21 cellular contexts compared by ENCODE assay signal in the genomic region with DNA sequence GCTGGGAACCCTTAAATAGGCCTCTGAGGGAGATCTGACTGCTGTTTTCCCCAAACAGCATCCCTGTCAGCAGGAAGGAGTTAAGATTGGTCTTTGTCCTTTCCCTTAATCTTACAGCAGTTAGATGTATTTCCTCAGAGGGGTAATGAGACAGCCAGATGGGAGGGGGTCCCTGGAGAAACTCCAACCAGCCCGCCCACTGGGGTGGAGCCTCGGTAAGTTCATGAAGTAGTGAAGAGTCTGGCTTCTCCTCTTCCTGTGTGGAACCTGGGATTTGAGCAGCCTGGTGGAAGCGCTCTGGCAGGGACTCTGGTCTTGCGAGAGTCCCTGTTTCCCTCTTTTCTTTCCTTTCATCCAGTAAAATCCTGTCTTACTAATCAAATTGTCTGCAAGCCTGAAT.
DNase-seq lines count a peak whose midpoint lies in the region; ATAC-seq and TF ChIP-seq lines count a peak whose summit lies in the region.
"Had no signal": no experiment of that assay in that cellular context is flagged by ENCODE, and none has a peak within 500 bp of the region (broad histone marks: within the 10 kb centered on the region; RNA-seq: fewer than 3 reads in every experiment).

No MANE protein-coding gene starts in this region.

- H3K4me3 Mint-ChIP-seq in endodermal cell (no peak overlapping the region), neural progenitor cell (no peak overlapping the region)
- H3K4me3 Mint-ChIP-seq: CD14-positive monocyte; CD4-positive, alpha-beta memory T cell had no signal

- 95 to 100% methylated on average over 2 to 4 of the region's 4 CpGs for whole genome bisulfite sequencing in endodermal cell (ENCODE audit: insufficient coverage in 1 of 2, insufficient read length in 1 of 2), 2 experiments

- H3K4me3 ChIP-seq in Loucy (ENCODE audit: low read length, poor library complexity, severe bottlenecking), result no peak overlapping the region
- no peak overlapping the region for H3K4me3 ChIP-seq in endodermal cell (ENCODE audit: low read length)
- no peak overlapping the region for H3K4me3 ChIP-seq in neural progenitor cell
- no peak overlapping the region for H3K4me3 ChIP-seq in right atrium auricular region
- H3K4me3 ChIP-seq: A549, BLaER1, GM23248, K562 had no signal

- no peak for TF ChIP-seq CTCF in Loucy (conservative IDR thresholded peaks at IDR 0.05; ENCODE audit: low read length)
- no peak for TF ChIP-seq CTCF in endodermal cell (conservative IDR thresholded peaks at IDR 0.05)
- TF ChIP-seq CTCF in neural progenitor cell (IDR thresholded peaks at IDR 0.05), result no peak
- TF ChIP-seq CTCF in right atrium auricular region (IDR thresholded peaks at IDR 0.05), result no peak

- H3K27me3 ChIP-seq in Loucy (ENCODE audit: insufficient read depth, low read length, poor library complexity, severe bottlenecking) (no peaks in the 10 kb centered on the region), endodermal cell (ENCODE audit: control insufficient read depth, insufficient read depth, low read length, poor library complexity, severe bottlenecking) (no peaks in the 10 kb centered on the region), neural progenitor cell (no peaks in the 10 kb centered on the region), right atrium auricular region (no peaks in the 10 kb centered on the region)
- H3K27me3 ChIP-seq: BLaER1 had no signal

- H4K20me1 ChIP-seq in Loucy (ENCODE audit: insufficient read depth, low read length, poor library complexity, severe bottlenecking) (no peaks in the 10 kb centered on the region), neural progenitor cell (ENCODE audit: low read depth) (no peaks in the 10 kb centered on the region)
- H4K20me1 ChIP-seq: BLaER1 had no signal

- H3K36me3 Mint-ChIP-seq in endodermal cell (ENCODE audit: low read depth), result no peaks in the 10 kb centered on the region
- no peaks in the 10 kb centered on the region for H3K36me3 Mint-ChIP-seq in neural progenitor cell
- H3K36me3 Mint-ChIP-seq: CD14-positive monocyte; CD4-positive, alpha-beta memory T cell had no signal

- H3K9me3 Mint-ChIP-seq in endodermal cell (no peaks in the 10 kb centered on the region), neural progenitor cell (no peaks in the 10 kb centered on the region)

- peaks cover 3% of the 10 kb centered on the region for H3K4me1 Mint-ChIP-seq in endodermal cell
- no peaks in the 10 kb centered on the region for H3K4me1 Mint-ChIP-seq in neural progenitor cell
- H3K4me1 Mint-ChIP-seq: CD14-positive monocyte; CD4-positive, alpha-beta memory T cell had no signal

- H2AFZ ChIP-seq in Loucy (ENCODE audit: low read length) (peak overlapping the region; percentile 5; the same call in 1 of the 2 replicates), neural progenitor cell (replicated peaks) (peak overlapping the region; percentile 100)
- H2AFZ ChIP-seq: GM23248 had no signal

- ATAC-seq in GM18873 (IDR thresholded peaks at IDR 0.05; ENCODE audit: low FRiP score, unreplicated experiment) (no peak), GM21381 (IDR thresholded peaks at IDR 0.05; ENCODE audit: unreplicated experiment) (no peak)
- ATAC-seq: A549, K562 had no signal

- no peak overlapping the region for H3K9ac ChIP-seq in Loucy (ENCODE audit: low read depth, low read length, poor library complexity, severe bottlenecking)
- no peak overlapping the region for H3K9ac ChIP-seq in endodermal cell (ENCODE audit: extremely low read depth, low read length, poor library complexity, severe bottlenecking)
- H3K9ac ChIP-seq in neural progenitor cell, result no peak overlapping the region
- H3K9ac ChIP-seq: BLaER1, GM23248 had no signal

- H3K4me2 ChIP-seq in Loucy (ENCODE audit: low read depth, low read length, poor library complexity, severe bottlenecking) (no peak overlapping the region), neural progenitor cell (peak overlapping the region; percentile 9)
- H3K4me2 ChIP-seq: A549, BLaER1 had no signal

- H3K27me3 Mint-ChIP-seq in endodermal cell (ENCODE audit: insufficient read depth) (no peaks in the 10 kb centered on the region), neural progenitor cell (ENCODE audit: insufficient read depth, low read depth) (no peaks in the 10 kb centered on the region)

- H3K4me1 ChIP-seq in Loucy (ENCODE audit: insufficient read depth, low read length, poor library complexity, severe bottlenecking) (no peaks in the 10 kb centered on the region), endodermal cell (ENCODE audit: control insufficient read depth, insufficient read depth, low read length) (no peaks in the 10 kb centered on the region), neural progenitor cell (no peaks in the 10 kb centered on the region), right atrium auricular region (no peaks in the 10 kb centered on the region)
- H3K4me1 ChIP-seq: A549, BLaER1 had no signal

- DNase-seq in Daoy (ENCODE audit: low read depth) (peak; percentile 4), endodermal cell (peak; percentile 75), neural progenitor cell (ENCODE audit: low spot score) (peak; percentile 33), DMS79 treated with DMSO at 0.1 percent for 48 hours (lab: John Stamatoyannopoulos, UW) (no peak), right atrium auricular region (ENCODE audit: low spot score) (no peak)
- DNase-seq: Calu3; CD4-positive, alpha-beta memory T cell; DMS 273 treated with DMSO at 0.1 percent for 48 hours; DMS53; GF-D8; GM23248; H7; IMR-90 had no signal

- H3K9me2 ChIP-seq in Loucy (replicated peaks; ENCODE audit: low read depth, low read length), result no peaks in the 10 kb centered on the region

- H3K27ac Mint-ChIP-seq in endodermal cell (no peak overlapping the region), neural progenitor cell (no peak overlapping the region)
- H3K27ac Mint-ChIP-seq: CD14-positive monocyte; CD4-positive, alpha-beta memory T cell had no signal

- H3K9me3 ChIP-seq in Loucy (ENCODE audit: insufficient read depth, low read depth, low read length), result no peaks in the 10 kb centered on the region
- H3K9me3 ChIP-seq in endodermal cell (ENCODE audit: control insufficient read depth, low read length), result no peaks in the 10 kb centered on the region
- H3K9me3 ChIP-seq in neural progenitor cell (ENCODE audit: low read depth), result no peaks in the 10 kb centered on the region
- H3K9me3 ChIP-seq in right atrium auricular region, result no peaks in the 10 kb centered on the region
- H3K9me3 ChIP-seq: A549, BLaER1 had no signal

- H3K36me3 ChIP-seq in Loucy (ENCODE audit: insufficient read depth, low read length) (no peaks in the 10 kb centered on the region), endodermal cell (ENCODE audit: control insufficient read depth, insufficient read depth, low read length) (no peaks in the 10 kb centered on the region), neural progenitor cell (no peaks in the 10 kb centered on the region), right atrium auricular region (no peaks in the 10 kb centered on the region)
- H3K36me3 ChIP-seq: BLaER1 had no signal

- H3K27ac ChIP-seq in endodermal cell (ENCODE audit: low read depth, low read length) (no peak overlapping the region), neural progenitor cell (no peak overlapping the region), right atrium auricular region (no peak overlapping the region)
- H3K27ac ChIP-seq: 22Rv1, A549, BLaER1, GM23248 had no signal

- H3F3A ChIP-seq in Loucy (ENCODE audit: low read depth) (no peaks in the 10 kb centered on the region), neural progenitor cell (ENCODE audit: low read depth) (no peaks in the 10 kb centered on the region)

- H3K79me2 ChIP-seq in Loucy (ENCODE audit: insufficient read depth, low read length), result no peaks in the 10 kb centered on the region
- H3K79me2 ChIP-seq in neural progenitor cell (ENCODE audit: low read depth), result no peaks in the 10 kb centered on the region

Comparison
In these comparisons a context has a peak if more than half of its experiments do, and no peak if none do; other contexts are left out.
1. DNase-seq: peak in Daoy (single experiment), endodermal cell (single experiment) and neural progenitor cell (single experiment); none in DMS79 treated with DMSO at 0.1 percent for 48 hours (single experiment) and right atrium auricular region (single experiment).